Comparison of ENCODE assay signal across 1 cellular context in the genomic region with DNA sequence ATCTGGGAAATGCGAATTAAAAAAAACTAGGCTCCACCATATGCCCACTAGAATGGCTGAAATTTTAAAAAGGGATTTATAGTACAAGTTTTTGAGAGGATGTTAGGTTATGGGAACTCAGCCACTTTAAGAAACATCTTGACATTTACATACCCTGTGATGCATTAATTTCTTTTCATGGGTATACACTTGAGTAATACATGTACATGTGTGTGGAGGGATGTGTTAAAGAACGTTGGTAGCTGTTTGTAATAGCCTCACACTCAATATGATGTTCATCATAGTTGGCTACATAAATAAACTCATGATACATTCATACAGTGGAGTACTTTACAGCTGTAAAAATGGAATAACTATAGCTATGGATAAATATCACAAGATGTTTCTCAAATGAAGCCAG.
TF ChIP-seq lines count a peak whose summit lies in the region.

No MANE protein-coding gene starts in this region.

TF ChIP-seq in GM12878, 131 proteins besides CTCF, POLR2A, EP300 and RAD21 (continued from another document):
- TF ChIP-seq, protein P1, sequence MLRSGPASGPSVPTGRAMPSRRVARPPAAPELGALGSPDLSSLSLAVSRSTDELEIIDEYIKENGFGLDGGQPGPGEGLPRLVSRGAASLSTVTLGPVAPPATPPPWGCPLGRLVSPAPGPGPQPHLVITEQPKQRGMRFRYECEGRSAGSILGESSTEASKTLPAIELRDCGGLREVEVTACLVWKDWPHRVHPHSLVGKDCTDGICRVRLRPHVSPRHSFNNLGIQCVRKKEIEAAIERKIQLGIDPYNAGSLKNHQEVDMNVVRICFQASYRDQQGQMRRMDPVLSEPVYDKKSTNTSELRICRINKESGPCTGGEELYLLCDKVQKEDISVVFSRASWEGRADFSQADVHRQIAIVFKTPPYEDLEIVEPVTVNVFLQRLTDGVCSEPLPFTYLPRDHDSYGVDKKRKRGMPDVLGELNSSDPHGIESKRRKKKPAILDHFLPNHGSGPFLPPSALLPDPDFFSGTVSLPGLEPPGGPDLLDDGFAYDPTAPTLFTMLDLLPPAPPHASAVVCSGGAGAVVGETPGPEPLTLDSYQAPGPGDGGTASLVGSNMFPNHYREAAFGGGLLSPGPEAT (IDR thresholded peaks at IDR 0.05; ENCODE audit: low read depth), result no peak
- TF ChIP-seq, protein P2, sequence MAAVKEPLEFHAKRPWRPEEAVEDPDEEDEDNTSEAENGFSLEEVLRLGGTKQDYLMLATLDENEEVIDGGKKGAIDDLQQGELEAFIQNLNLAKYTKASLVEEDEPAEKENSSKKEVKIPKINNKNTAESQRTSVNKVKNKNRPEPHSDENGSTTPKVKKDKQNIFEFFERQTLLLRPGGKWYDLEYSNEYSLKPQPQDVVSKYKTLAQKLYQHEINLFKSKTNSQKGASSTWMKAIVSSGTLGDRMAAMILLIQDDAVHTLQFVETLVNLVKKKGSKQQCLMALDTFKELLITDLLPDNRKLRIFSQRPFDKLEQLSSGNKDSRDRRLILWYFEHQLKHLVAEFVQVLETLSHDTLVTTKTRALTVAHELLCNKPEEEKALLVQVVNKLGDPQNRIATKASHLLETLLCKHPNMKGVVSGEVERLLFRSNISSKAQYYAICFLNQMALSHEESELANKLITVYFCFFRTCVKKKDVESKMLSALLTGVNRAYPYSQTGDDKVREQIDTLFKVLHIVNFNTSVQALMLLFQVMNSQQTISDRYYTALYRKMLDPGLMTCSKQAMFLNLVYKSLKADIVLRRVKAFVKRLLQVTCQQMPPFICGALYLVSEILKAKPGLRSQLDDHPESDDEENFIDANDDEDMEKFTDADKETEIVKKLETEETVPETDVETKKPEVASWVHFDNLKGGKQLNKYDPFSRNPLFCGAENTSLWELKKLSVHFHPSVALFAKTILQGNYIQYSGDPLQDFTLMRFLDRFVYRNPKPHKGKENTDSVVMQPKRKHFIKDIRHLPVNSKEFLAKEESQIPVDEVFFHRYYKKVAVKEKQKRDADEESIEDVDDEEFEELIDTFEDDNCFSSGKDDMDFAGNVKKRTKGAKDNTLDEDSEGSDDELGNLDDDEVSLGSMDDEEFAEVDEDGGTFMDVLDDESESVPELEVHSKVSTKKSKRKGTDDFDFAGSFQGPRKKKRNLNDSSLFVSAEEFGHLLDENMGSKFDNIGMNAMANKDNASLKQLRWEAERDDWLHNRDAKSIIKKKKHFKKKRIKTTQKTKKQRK (IDR thresholded peaks at IDR 0.05; ENCODE audit: low read depth, low read length), result no peak
- TF ChIP-seq, protein P3, sequence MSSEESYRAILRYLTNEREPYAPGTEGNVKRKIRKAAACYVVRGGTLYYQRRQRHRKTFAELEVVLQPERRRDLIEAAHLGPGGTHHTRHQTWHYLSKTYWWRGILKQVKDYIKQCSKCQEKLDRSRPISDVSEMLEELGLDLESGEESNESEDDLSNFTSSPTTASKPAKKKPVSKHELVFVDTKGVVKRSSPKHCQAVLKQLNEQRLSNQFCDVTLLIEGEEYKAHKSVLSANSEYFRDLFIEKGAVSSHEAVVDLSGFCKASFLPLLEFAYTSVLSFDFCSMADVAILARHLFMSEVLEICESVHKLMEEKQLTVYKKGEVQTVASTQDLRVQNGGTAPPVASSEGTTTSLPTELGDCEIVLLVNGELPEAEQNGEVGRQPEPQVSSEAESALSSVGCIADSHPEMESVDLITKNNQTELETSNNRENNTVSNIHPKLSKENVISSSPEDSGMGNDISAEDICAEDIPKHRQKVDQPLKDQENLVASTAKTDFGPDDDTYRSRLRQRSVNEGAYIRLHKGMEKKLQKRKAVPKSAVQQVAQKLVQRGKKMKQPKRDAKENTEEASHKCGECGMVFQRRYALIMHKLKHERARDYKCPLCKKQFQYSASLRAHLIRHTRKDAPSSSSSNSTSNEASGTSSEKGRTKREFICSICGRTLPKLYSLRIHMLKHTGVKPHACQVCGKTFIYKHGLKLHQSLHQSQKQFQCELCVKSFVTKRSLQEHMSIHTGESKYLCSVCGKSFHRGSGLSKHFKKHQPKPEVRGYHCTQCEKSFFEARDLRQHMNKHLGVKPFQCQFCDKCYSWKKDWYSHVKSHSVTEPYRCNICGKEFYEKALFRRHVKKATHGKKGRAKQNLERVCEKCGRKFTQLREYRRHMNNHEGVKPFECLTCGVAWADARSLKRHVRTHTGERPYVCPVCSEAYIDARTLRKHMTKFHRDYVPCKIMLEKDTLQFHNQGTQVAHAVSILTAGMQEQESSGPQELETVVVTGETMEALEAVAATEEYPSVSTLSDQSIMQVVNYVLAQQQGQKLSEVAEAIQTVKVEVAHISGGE (CRISPR knock-in tag; IDR thresholded peaks at IDR 0.05), result no peak
- no peak for TF ChIP-seq EGR1 (IDR thresholded peaks at IDR 0.05; ENCODE audit: borderline replicate concordance in 1 of 2, low read depth in 2 of 2, low read length in 2 of 2)
- no peak for TF ChIP-seq ASH2L (IDR thresholded peaks at IDR 0.05; ENCODE audit: borderline replicate concordance, low read depth)
- no peak for TF ChIP-seq IKZF1 (conservative IDR thresholded peaks at IDR 0.05)
- TF ChIP-seq SMARCA5 (IDR thresholded peaks at IDR 0.05), result no peak
- TF ChIP-seq, protein P4, sequence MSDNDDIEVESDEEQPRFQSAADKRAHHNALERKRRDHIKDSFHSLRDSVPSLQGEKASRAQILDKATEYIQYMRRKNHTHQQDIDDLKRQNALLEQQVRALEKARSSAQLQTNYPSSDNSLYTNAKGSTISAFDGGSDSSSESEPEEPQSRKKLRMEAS (IDR thresholded peaks at IDR 0.05; ENCODE audit: low read depth, low read length), result no peak
- TF ChIP-seq NFIC (IDR thresholded peaks at IDR 0.05; ENCODE audit: low read depth, low read length), result no peak
TF ChIP-seq in GM12878: peak in this region for 0.
